In the genomic region with DNA sequence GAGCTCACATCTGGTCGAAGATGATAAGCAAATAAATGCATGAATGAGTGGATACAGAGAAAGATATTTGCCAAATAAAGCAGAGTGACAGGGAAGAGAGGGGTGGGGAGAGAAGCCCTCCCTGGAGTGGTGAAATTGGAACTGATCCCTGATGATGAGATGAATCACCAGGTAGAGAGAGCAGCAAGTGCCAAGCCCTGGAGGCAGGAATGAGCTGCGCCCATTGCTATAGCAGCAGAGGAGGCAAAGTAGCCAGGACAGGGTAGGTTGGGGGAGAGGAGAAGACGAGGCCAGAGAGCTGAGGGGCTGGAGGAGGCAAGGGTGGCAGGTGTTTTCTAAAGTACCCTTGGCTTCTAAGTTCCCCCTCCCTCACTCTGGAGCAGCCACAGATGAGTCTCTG, we compare ENCODE assay signal across 14 cellular contexts. TPM values are rescaled to one million over a fixed set of nuclear protein-coding genes. Genes with fewer than 3 reads are reported as not detected.
DNase-seq lines count a peak whose midpoint lies in the region; ATAC-seq and TF ChIP-seq lines count a peak whose summit lies in the region.
"Had no signal": no experiment of that assay in that cellular context is flagged by ENCODE, and none has a peak within 500 bp of the region (broad histone marks: within the 10 kb centered on the region; RNA-seq: fewer than 3 reads in every experiment).

No MANE protein-coding gene starts in this region.

- intact Hi-C loops in Panc1 (cut with micrococcal nuclease; ENCODE audit: unreplicated experiment) (no loop called here), gastrocnemius medialis (cut with DNase I; ENCODE audit: low total_unique reads) (no loop called here)

- peak overlapping the region; percentile 81 for H3K27ac Mint-ChIP-seq in activated naive CD4-positive, alpha-beta T cell treated with anti-CD3 and anti-CD28 coated beads, Interleukin-2, amount 50 U/mL, for 24 hours
- H3K27ac Mint-ChIP-seq in endodermal cell, result no peak overlapping the region
- H3K27ac Mint-ChIP-seq: progenitor cell of endocrine pancreas had no signal

- in situ Hi-C loops in Panc1 (cut with HindIII; ENCODE audit: low pct_unique_long_range_greater_than_20kb, low sequenced_read_pairs) (no loop called here), gastrocnemius medialis (cut with MboI; ENCODE audit: low sequenced_read_pairs in 4 of 4) (no loop called here)

- H3K36me3 ChIP-seq in Panc1 (ENCODE audit: control insufficient read depth, insufficient read depth, low read length), result no peaks in the 10 kb centered on the region
- no peaks in the 10 kb centered on the region for H3K36me3 ChIP-seq in endodermal cell (ENCODE audit: control insufficient read depth, insufficient read depth, low read length)
- peaks cover 0 to 23% of the 10 kb centered on the region in 2 donors for H3K36me3 ChIP-seq in gastrocnemius medialis
- H3K36me3 ChIP-seq: cardiac muscle cell had no signal

- peaks cover 43% of the 10 kb centered on the region for H3K4me1 Mint-ChIP-seq in activated naive CD4-positive, alpha-beta T cell treated with anti-CD3 and anti-CD28 coated beads, Interleukin-2, amount 50 U/mL, for 24 hours
- no peaks in the 10 kb centered on the region for H3K4me1 Mint-ChIP-seq in endodermal cell

- TF ChIP-seq POLR2A in GM18505 (IDR thresholded peaks at IDR 0.05; ENCODE audit: borderline replicate concordance, extremely low read depth, insufficient read depth, insufficient read length) (no peak), gastrocnemius medialis (IDR thresholded peaks at IDR 0.05) (no peak)

- peaks cover 4% of the 10 kb centered on the region for H3K9me3 Mint-ChIP-seq in activated naive CD4-positive, alpha-beta T cell treated with anti-CD3 and anti-CD28 coated beads, Interleukin-2, amount 50 U/mL, for 24 hours
- peaks cover 28% of the 10 kb centered on the region for H3K9me3 Mint-ChIP-seq in endodermal cell

- CTCF ChIA-PET in Panc1 (lab: Charles Lee), result interaction anchor here (0.7 kb wide), 1 partner anchor 127 kb away, joined by 5 read pairs; no protein-coding TSS in a partner anchor

- H3K9me3 ChIP-seq in Panc1 (ENCODE audit: control insufficient read depth, insufficient read depth, low read depth, low read length) (peaks cover 33% of the 10 kb centered on the region; the same call in 1 of the 2 replicates), endodermal cell (ENCODE audit: control insufficient read depth, low read length) (peaks cover 31% of the 10 kb centered on the region), gastrocnemius medialis (no peaks in the 10 kb centered on the region)

- ATAC-seq in Panc1 (0 out of 2 replicates have a peak, but pooled peaks have one; percentile 45), GM18505 (IDR thresholded peaks at IDR 0.05; ENCODE audit: unreplicated experiment) (no peak), gastrocnemius medialis (no peak)

- H3K27me3 ChIP-seq in Panc1 (ENCODE audit: control insufficient read depth, insufficient read depth, low read length), result no peaks in the 10 kb centered on the region
- H3K27me3 ChIP-seq in endodermal cell (ENCODE audit: control insufficient read depth, insufficient read depth, low read length, poor library complexity, severe bottlenecking), result no peaks in the 10 kb centered on the region
- no peaks in the 10 kb centered on the region for H3K27me3 ChIP-seq in gastrocnemius medialis
- H3K27me3 ChIP-seq: BLaER1 treated with 17β-estradiol and CSF1 and Interleukin-3, amounts not matched to agents 10 nM and 100 nM; cardiac muscle cell; transverse colon had no signal

- no peak overlapping the region for H3K9ac ChIP-seq in endodermal cell (ENCODE audit: extremely low read depth, low read length, poor library complexity, severe bottlenecking)

- TF ChIP-seq CTCF in Panc1 (IDR thresholded peaks at IDR 0.05) (no peak), endodermal cell (conservative IDR thresholded peaks at IDR 0.05) (no peak), gastrocnemius medialis (IDR thresholded peaks at IDR 0.05 in 4 of 5, conservative IDR thresholded peaks at IDR 0.05 in 1 of 5) (no peak)

- H3K4me1 ChIP-seq in Panc1 (ENCODE audit: control insufficient read depth, insufficient read depth, low read length) (no peaks in the 10 kb centered on the region), endodermal cell (ENCODE audit: control insufficient read depth, insufficient read depth, low read length) (no peaks in the 10 kb centered on the region), gastrocnemius medialis (no peaks in the 10 kb centered on the region)
- H3K4me1 ChIP-seq: transverse colon had no signal

- H3K27ac ChIP-seq in Panc1 (ENCODE audit: low read length), result no peak overlapping the region
- no peak overlapping the region for H3K27ac ChIP-seq in endodermal cell (ENCODE audit: low read depth, low read length)
- no peak overlapping the region for H3K27ac ChIP-seq in gastrocnemius medialis
- H3K27ac ChIP-seq: cardiac muscle cell, left ventricle myocardium inferior, transverse colon had no signal

- H3K4me3 ChIP-seq in Panc1 (ENCODE audit: low read depth in 2 of 2, low read length in 2 of 2) (no peak overlapping the region), endodermal cell (ENCODE audit: low read length) (no peak overlapping the region), gastrocnemius medialis (no peak overlapping the region)
- H3K4me3 ChIP-seq: BLaER1 treated with 17β-estradiol and CSF1 and Interleukin-3, amounts not matched to agents 10 nM and 100 nM; cardiac muscle cell; left ventricle myocardium inferior; transverse colon had no signal

- POLR2A ChIA-PET in Panc1 (lab: Charles Lee), result no interaction called here

- no TSS peak for BruUV-seq in Panc1 (replicated peaks; lab: Mats Ljungman, UMichigan)

- no peaks in the 10 kb centered on the region for H3K27me3 Mint-ChIP-seq in activated naive CD4-positive, alpha-beta T cell treated with anti-CD3 and anti-CD28 coated beads, Interleukin-2, amount 50 U/mL, for 24 hours
- H3K27me3 Mint-ChIP-seq in endodermal cell (ENCODE audit: insufficient read depth), result no peaks in the 10 kb centered on the region
- H3K27me3 Mint-ChIP-seq: progenitor cell of endocrine pancreas had no signal

- peaks cover 39% of the 10 kb centered on the region for H3K36me3 Mint-ChIP-seq in activated naive CD4-positive, alpha-beta T cell treated with anti-CD3 and anti-CD28 coated beads, Interleukin-2, amount 50 U/mL, for 24 hours
- peaks cover 38% of the 10 kb centered on the region for H3K36me3 Mint-ChIP-seq in endodermal cell (ENCODE audit: low read depth)

- DNase-seq in activated naive CD4-positive, alpha-beta T cell treated with anti-CD3 and anti-CD28 coated beads, Interleukin-2, amount 50 U/mL, for 16 hours, result no peak
- DNase-seq in Panc1 (ENCODE audit: low read depth, low spot score) (no peak), endodermal cell (peak; percentile 9), ureter (ENCODE audit: low spot score) (peak; percentile 23), gastrocnemius medialis (no peak), putamen (ENCODE audit: low spot score) (no peak)
- DNase-seq: left ventricle myocardium inferior, NCI-H1694 treated with DMSO at 0.1 percent for 48 hours, transverse colon had no signal

- 83 to 100% methylated on average over 1 to 3 of the region's 3 CpGs for WGBS in endodermal cell (ENCODE audit: insufficient coverage in 1 of 2, insufficient read length in 1 of 2), 2 experiments

- H3K4me3 Mint-ChIP-seq in activated naive CD4-positive, alpha-beta T cell treated with anti-CD3 and anti-CD28 coated beads, Interleukin-2, amount 50 U/mL, for 24 hours, result no peak overlapping the region
- H3K4me3 Mint-ChIP-seq in endodermal cell, result no peak overlapping the region

RNA-seq across cellular contexts. Expression of gene FXYD5, which starts 13.7 kb away (rescaled TPM):
- total RNA-seq in Panc1 (2021; ENCODE audit: unreplicated experiment), result 33.6 TPM
- polyA plus RNA-seq in Panc1 (2012; ENCODE audit: insufficient read length), result 44.4 TPM
- 10 to 100 TPM; 24.0 to 29.6 TPM for total RNA-seq in endodermal cell
- polyA plus RNA-seq in endodermal cell (2013, experiment 1 of 2), result 36.6 TPM
- polyA plus RNA-seq in endodermal cell (2013, experiment 2 of 2), result 27.4 TPM
- total RNA-seq in ureter, result 136 TPM
- total RNA-seq in gastrocnemius medialis, result 10 to 100 TPM in 3 of 4 donors, 1 to 10 TPM in 1; 5.2 to 23.3 (median 14.3) TPM

RNA-seq across cellular contexts. Expression of gene FXYD7, which starts 25.2 kb away (rescaled TPM):
- not detected for total RNA-seq in Panc1 (2021; ENCODE audit: unreplicated experiment)
- not detected for polyA plus RNA-seq in Panc1 (2012; ENCODE audit: insufficient read length)
- 1 to 10 TPM in 1 of 2 donors, not detected in 1; 1.1 TPM for total RNA-seq in endodermal cell
- polyA plus RNA-seq in endodermal cell (2013, experiment 1 of 2), result 8.2 TPM
- polyA plus RNA-seq in endodermal cell (2013, experiment 2 of 2), result 5.4 TPM
- 0.62 TPM for total RNA-seq in ureter
- total RNA-seq in gastrocnemius medialis, result under 1 TPM in 1 of 4 donors, not detected in 3; 0.40 TPM
- total RNA-seq: left ventricle myocardium inferior, progenitor cell of endocrine pancreas, transverse colon had no signal

RNA-seq across cellular contexts. Expression of gene FXYD1, which starts 29.6 kb away (rescaled TPM):
- total RNA-seq in Panc1 (2021; ENCODE audit: unreplicated experiment) (not detected), endodermal cell (under 1 TPM in 1 of 2 donors, not detected in 1; 0.75 TPM), ureter (50.2 TPM), gastrocnemius medialis (100 to 1,000 TPM; 215 to 235 (median 225) TPM)
- polyA plus RNA-seq in Panc1 (2012; ENCODE audit: insufficient read length), result not detected
- 2.1 TPM for polyA plus RNA-seq in endodermal cell (2013, experiment 1 of 2)
- 5.6 TPM for polyA plus RNA-seq in endodermal cell (2013, experiment 2 of 2)
- total RNA-seq: progenitor cell of endocrine pancreas had no signal

RNA-seq across cellular contexts. Expression of gene LGI4, which starts 33.4 kb away (rescaled TPM):
- total RNA-seq in Panc1 (2021; ENCODE audit: unreplicated experiment) (0.18 TPM), endodermal cell (under 1 TPM; 0.27 to 0.37 TPM), ureter (15.5 TPM), gastrocnemius medialis (10 to 100 TPM; 16.1 to 31.5 (median 27.2) TPM)
- 0.11 TPM for polyA plus RNA-seq in Panc1 (2012; ENCODE audit: insufficient read length)
- polyA plus RNA-seq in endodermal cell (2013, experiment 1 of 2), result 8.4 TPM
- polyA plus RNA-seq in endodermal cell (2013, experiment 2 of 2), result 7.0 TPM
- total RNA-seq: progenitor cell of endocrine pancreas had no signal

RNA-seq across cellular contexts. Expression of gene FXYD3, which starts 52.6 kb away (rescaled TPM):
- total RNA-seq in Panc1 (2021; ENCODE audit: unreplicated experiment) (not detected), endodermal cell (not detected), ureter (434 TPM), gastrocnemius medialis (10 to 100 TPM in 1 of 4 donors, under 1 TPM in 1, not detected in 2; 0.26 to 13.4 TPM)
- polyA plus RNA-seq in Panc1 (2012; ENCODE audit: insufficient read length), result not detected
- polyA plus RNA-seq in endodermal cell (2013, experiment 1 of 2), result not detected
- 0.99 TPM for polyA plus RNA-seq in endodermal cell (2013, experiment 2 of 2)
- total RNA-seq: cardiac muscle cell had no signal

Comparison
In these comparisons a context has a peak if more than half of its experiments do, and no peak if none do; other contexts are left out.
1. DNase-seq: peak in endodermal cell (single experiment) and ureter (single experiment); none in activated naive CD4-positive, alpha-beta T cell treated with anti-CD3 and anti-CD28 coated beads, Interleukin-2, amount 50 U/mL, for 16 hours (single experiment), Panc1 (single experiment), gastrocnemius medialis (0 of 2) and putamen (single experiment).
2. RNA of gene FXYD1, which starts 29.6 kb away (total RNA-seq): 215 to 235 TPM in gastrocnemius medialis and 50.2 TPM in ureter (single experiment); 0.75 TPM in endodermal cell and not detected in Panc1 (single experiment); every median in the first group is over 10 times any median in the second.